ENCODE assay signal across 8 cellular contexts in genomic region chr1:39845569-39846566, GRCh38.
DNase-seq lines count a peak whose midpoint lies in the region; ATAC-seq and TF ChIP-seq lines count a peak whose summit lies in the region.

No MANE protein-coding gene starts in this region.

- H3K27me3 ChIP-seq in duodenal mucosa (ENCODE audit: control insufficient read depth in 1 of 2, insufficient read depth in 2 of 2, low read length in 2 of 2) = no peaks in the 10 kb centered on the region
- no peaks in the 10 kb centered on the region for H3K27me3 ChIP-seq in mucosa of rectum (ENCODE audit: control insufficient read depth in 2 of 2, insufficient read depth in 2 of 2, low read length in 2 of 2)

- H3K9me3 ChIP-seq in duodenal mucosa (ENCODE audit: control insufficient read depth in 1 of 2, low read length in 2 of 2) (no peaks in the 10 kb centered on the region), mucosa of rectum (ENCODE audit: control insufficient read depth in 2 of 2, low read length in 2 of 2) (no peaks in the 10 kb centered on the region)

- H3K27ac ChIP-seq in duodenal mucosa (ENCODE audit: low read depth, low read length) = peak overlapping the region; percentile 24
- peak overlapping the region; percentile 49 to 68 for H3K27ac ChIP-seq in mucosa of rectum (ENCODE audit: low read depth in 2 of 2, low read length in 2 of 2)

- TF ChIP-seq CTCF in GM12864 (IDR thresholded peaks at IDR 0.05; ENCODE audit: low read depth, low read length, missing control alignments) = no peak

- ATAC-seq in HG03139 (IDR thresholded peaks at IDR 0.05; ENCODE audit: unreplicated experiment) = peak; percentile 79
- no peak for ATAC-seq in HG03025 (IDR thresholded peaks at IDR 0.05; ENCODE audit: low FRiP score, unreplicated experiment)

- no peak overlapping the region for H3K4me3 ChIP-seq in GM12864 (ENCODE audit: low read depth, low read length)
- H3K4me3 ChIP-seq in duodenal mucosa (ENCODE audit: low read depth in 1 of 2, low read length in 2 of 2) = peak overlapping the region; percentile 1 to 11
- peak overlapping the region in 1 of 2 donors; percentile 22 for H3K4me3 ChIP-seq in mucosa of rectum (ENCODE audit: low read length in 2 of 2)

- DNase-seq in GM12864 (ENCODE audit: low read depth) (peak; percentile 47), NCI-H524 treated with DMSO at 0.1 percent for 48 hours (lab: John Stamatoyannopoulos, UW) (peak; percentile 95)
- DNase-seq in activated CD4-positive, alpha-beta T cell treated with anti-CD3 and anti-CD28 coated beads, Interleukin-2, amount 50 U/mL, for 48 hours = peak; percentile 73 to 78
- peak; percentile 48 for DNase-seq in stimulated activated CD8-positive, alpha-beta memory T cell treated with anti-CD3 and anti-CD28 coated beads, Interleukin-4, amount 100 ng/mL, for 24 hours (ENCODE audit: low read depth)

- H3K36me3 ChIP-seq in duodenal mucosa (ENCODE audit: control insufficient read depth in 1 of 2, insufficient read depth in 2 of 2, low read length in 2 of 2) (peaks cover 34 to 38% of the 10 kb centered on the region in 2 donors), mucosa of rectum (ENCODE audit: control insufficient read depth in 2 of 2, insufficient read depth in 2 of 2, low read length in 2 of 2) (peaks cover 20 to 36% of the 10 kb centered on the region in 2 donors)

- peaks cover 27 to 28% of the 10 kb centered on the region in 2 donors for H3K4me1 ChIP-seq in duodenal mucosa (ENCODE audit: control insufficient read depth in 1 of 2, insufficient read depth in 2 of 2, low read length in 2 of 2)
- H3K4me1 ChIP-seq in mucosa of rectum (ENCODE audit: control insufficient read depth in 2 of 2, insufficient read depth in 2 of 2, low read length in 2 of 2) = peaks cover 17 to 23% of the 10 kb centered on the region in 2 donors

- H3K9ac ChIP-seq in duodenal mucosa (ENCODE audit: low read depth in 1 of 2, low read length in 2 of 2) (no peak overlapping the region), mucosa of rectum (ENCODE audit: low read depth in 1 of 2, low read length in 2 of 2) (peak overlapping the region in 1 of 2 donors; percentile 1)
